9 cellular contexts compared by ENCODE assay signal in the genomic region with DNA sequence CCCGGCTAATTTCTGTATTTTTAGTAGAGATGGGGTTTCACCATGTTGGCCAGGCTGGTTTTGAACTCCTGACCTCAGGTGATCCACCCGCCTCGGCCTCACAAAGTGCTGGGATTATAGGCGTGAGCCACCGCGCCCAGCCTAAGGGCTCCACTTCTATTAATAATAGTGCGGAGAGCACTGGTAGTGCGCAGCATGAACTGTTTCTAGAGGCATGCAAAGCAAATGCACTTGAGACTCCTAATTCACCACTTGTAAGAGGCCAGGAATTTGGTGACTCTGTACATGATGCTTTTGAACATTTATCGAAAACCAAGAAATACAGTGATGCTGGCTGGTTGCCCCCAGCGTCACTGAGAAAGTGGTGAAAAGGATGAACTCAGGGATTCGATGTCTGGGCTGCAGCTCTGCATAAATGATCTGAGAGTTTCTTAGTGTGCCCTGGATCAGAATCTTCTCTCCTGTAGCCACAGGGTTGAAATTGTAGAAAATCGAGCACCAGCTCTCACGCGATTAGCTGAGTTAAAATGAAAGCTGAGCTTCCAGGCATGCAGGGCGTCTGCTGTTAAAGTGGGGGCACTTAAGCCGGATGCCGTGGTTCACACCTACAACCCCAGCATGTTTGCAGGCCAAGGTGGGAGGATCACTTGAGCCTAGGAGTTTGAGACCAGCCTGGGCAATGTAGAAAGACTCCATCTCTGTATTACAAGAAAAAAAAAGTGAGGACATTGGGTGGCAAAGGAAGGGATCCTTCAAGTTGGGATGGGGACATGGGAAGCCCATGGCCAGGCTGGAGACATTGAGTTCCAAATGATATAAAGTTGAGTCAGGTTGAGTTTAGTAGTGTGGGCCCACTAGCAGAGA. TPM values are rescaled to one million over a fixed set of nuclear protein-coding genes. Genes with fewer than 3 reads are reported as not detected.
DNase-seq lines count a peak whose midpoint lies in the region; ATAC-seq and TF ChIP-seq lines count a peak whose summit lies in the region.
"Had no signal": no experiment of that assay in that cellular context is flagged by ENCODE, and none has a peak within 500 bp of the region (broad histone marks: within the 10 kb centered on the region; RNA-seq: fewer than 3 reads in every experiment).

No MANE protein-coding gene starts in this region.

- no peaks in the 10 kb centered on the region for H4K20me1 ChIP-seq in H9 (ENCODE audit: control insufficient read depth, insufficient read depth, insufficient read length)

- H3K27me3 ChIP-seq in H9 (ENCODE audit: insufficient read depth, low read length), result no peaks in the 10 kb centered on the region

- H3K4me1 ChIP-seq in H9 (ENCODE audit: insufficient read depth, low read length), result peaks cover 12% of the 10 kb centered on the region; the same call in 1 of the 2 replicates

- H3K27ac ChIP-seq in H9 (ENCODE audit: insufficient read length, low read depth, low read length), result no peak overlapping the region
- H3K27ac ChIP-seq: PC-9 had no signal

- H3K4me1 Mint-ChIP-seq in H9, result peaks cover 17 to 27% of the 10 kb centered on the region in 2 experiments
- H3K4me1 Mint-ChIP-seq in activated CD8-positive, alpha-beta T cell treated with anti-CD3 and anti-CD28 coated beads, Interleukin-2, amount 10 ng/mL, durations not matched to agents 7 days and 5 days (ENCODE audit: low read depth), result peaks cover 37% of the 10 kb centered on the region
- peaks cover 40 to 45% of the 10 kb centered on the region in 2 donors for H3K4me1 Mint-ChIP-seq in effector memory CD8-positive, alpha-beta T cell (ENCODE audit: low read depth in 2 of 2)
- peaks cover 46% of the 10 kb centered on the region for H3K4me1 Mint-ChIP-seq in stimulated activated memory B cell treated with anti-CD40 and anti-IgM and Interleukin-4, amounts not matched to agents 10 μg/mL and 1 μg/mL and 100 μg/mL, for 72 hours

- H3K18ac ChIP-seq in H9 (ENCODE audit: insufficient read length, low read depth, low read length), result no peak overlapping the region

- H3K9me3 ChIP-seq in H9 (ENCODE audit: control insufficient read depth, low read depth, low read length), result no peaks in the 10 kb centered on the region

- no peaks in the 10 kb centered on the region for H3K23me2 ChIP-seq in H9 (ENCODE audit: insufficient read length, low read depth, low read length, poor library complexity, severe bottlenecking)

- H3T11ph ChIP-seq in H9 (ENCODE audit: low read length), result no peak overlapping the region

- no peak overlapping the region for H2AFZ ChIP-seq in H9 (ENCODE audit: low read length)
- H2AFZ ChIP-seq: PC-9 had no signal

- no peak overlapping the region for H2BK5ac ChIP-seq in H9 (ENCODE audit: insufficient read length, low read length)

- no peak overlapping the region for H3K14ac ChIP-seq in H9 (ENCODE audit: insufficient read depth, low read length)

- no peaks in the 10 kb centered on the region for H3K79me1 ChIP-seq in H9 (ENCODE audit: insufficient read depth, low read depth, low read length, poor library complexity, severe bottlenecking)

- no peaks in the 10 kb centered on the region for H3K27me3 Mint-ChIP-seq in H9 (ENCODE audit: low read depth)
- no peaks in the 10 kb centered on the region for H3K27me3 Mint-ChIP-seq in activated CD8-positive, alpha-beta T cell treated with anti-CD3 and anti-CD28 coated beads, Interleukin-2, amount 10 ng/mL, durations not matched to agents 7 days and 5 days (ENCODE audit: low read depth)
- H3K27me3 Mint-ChIP-seq in effector memory CD8-positive, alpha-beta T cell, result no peaks in the 10 kb centered on the region
- no peaks in the 10 kb centered on the region for H3K27me3 Mint-ChIP-seq in stimulated activated memory B cell treated with anti-CD40 and anti-IgM and Interleukin-4, amounts not matched to agents 10 μg/mL and 1 μg/mL and 100 μg/mL, for 72 hours

- H3K23ac ChIP-seq in H9 (ENCODE audit: insufficient read length, low read depth, low read length), result no peak overlapping the region

- H3K56ac ChIP-seq in H9 (ENCODE audit: insufficient read length, low read depth, low read length), result no peak overlapping the region

- peak; percentile 45 for ATAC-seq in activated CD8-positive, alpha-beta T cell treated with anti-CD3 and anti-CD28 coated beads, Interleukin-2, amount 10 ng/mL, durations not matched to agents 7 days and 5 days
- peak; percentile 73 for ATAC-seq in effector memory CD8-positive, alpha-beta T cell (replicated peaks)
- ATAC-seq in stimulated activated memory B cell treated with anti-CD40 and anti-IgM and Interleukin-4, amounts not matched to agents 10 μg/mL and 1 μg/mL and 100 μg/mL, for 72 hours, result peak; percentile 54
- ATAC-seq in GM18520 (IDR thresholded peaks at IDR 0.05; ENCODE audit: unreplicated experiment) (no peak), HG03460 (IDR thresholded peaks at IDR 0.05; ENCODE audit: unreplicated experiment) (no peak)

- H2AK5ac ChIP-seq in H9 (ENCODE audit: insufficient read length, low read length), result no peak overlapping the region

- no CpG with 5 or more reads among the region's 17 CpGs for WGBS in H9 (ENCODE audit: extremely low coverage, insufficient read length, low lambda C conversion rate)

- no peak overlapping the region for H2BK20ac ChIP-seq in H9 (ENCODE audit: low read depth, low read length, poor library complexity, severe bottlenecking)

- H3K9ac ChIP-seq in H9 (ENCODE audit: extremely low read depth, insufficient read length, low read length), result no peak overlapping the region

- DNase-seq in H9, result no peak
- DNase-seq in activated CD8-positive, alpha-beta T cell treated with anti-CD3 and anti-CD28 coated beads, Interleukin-2, amount 10 ng/mL, durations not matched to agents 7 days and 5 days, result peak; percentile 89
- peak; percentile 69 to 73 (median 70) for DNase-seq in effector memory CD8-positive, alpha-beta T cell
- no peak for DNase-seq in SW480 (ENCODE audit: low spot score)
- DNase-seq: H7, PC-9 had no signal

- no peak overlapping the region for H4K8ac ChIP-seq in H9 (replicated peaks; ENCODE audit: insufficient read length, low read depth, low read length)

- POLR2A ChIA-PET in activated CD8-positive, alpha-beta T cell treated with anti-CD3 and anti-CD28 coated beads, Interleukin-2, amount 10 ng/mL, durations not matched to agents 7 days and 5 days (lab: Charles Lee), result interaction anchor here (1.0 to 4.9 kb wide), 5 partner anchors 12 to 127 kb away, joined by 3 to 38 read pairs (median 3); no protein-coding TSS in a partner anchor

- H2BK120ac ChIP-seq in H9 (ENCODE audit: low read depth, low read length, poor library complexity, severe bottlenecking), result no peak overlapping the region

- no peak overlapping the region for H3K4me2 ChIP-seq in H9 (ENCODE audit: insufficient read depth, insufficient read length, low read length)
- H3K4me2 ChIP-seq: PC-9 had no signal

- H3K9me3 Mint-ChIP-seq in H9, result no peaks in the 10 kb centered on the region
- no peaks in the 10 kb centered on the region for H3K9me3 Mint-ChIP-seq in activated CD8-positive, alpha-beta T cell treated with anti-CD3 and anti-CD28 coated beads, Interleukin-2, amount 10 ng/mL, durations not matched to agents 7 days and 5 days (ENCODE audit: insufficient read depth)
- H3K9me3 Mint-ChIP-seq in effector memory CD8-positive, alpha-beta T cell, result no peaks in the 10 kb centered on the region
- H3K9me3 Mint-ChIP-seq in stimulated activated memory B cell treated with anti-CD40 and anti-IgM and Interleukin-4, amounts not matched to agents 10 μg/mL and 1 μg/mL and 100 μg/mL, for 72 hours, result no peaks in the 10 kb centered on the region

- H3K79me2 ChIP-seq in H9 (ENCODE audit: insufficient read depth, low read length), result no peaks in the 10 kb centered on the region

- no peak overlapping the region for H4K5ac ChIP-seq in H9 (ENCODE audit: insufficient read length, low read depth, low read length)

- no peak overlapping the region for H4K91ac ChIP-seq in H9 (ENCODE audit: insufficient read length, low read depth, low read length)

- H3K4me3 Mint-ChIP-seq in H9, result no peak overlapping the region
- H3K4me3 Mint-ChIP-seq in activated CD8-positive, alpha-beta T cell treated with anti-CD3 and anti-CD28 coated beads, Interleukin-2, amount 10 ng/mL, durations not matched to agents 7 days and 5 days, result peak overlapping the region; percentile 91
- peak overlapping the region in 1 of 2 donors; percentile 98 for H3K4me3 Mint-ChIP-seq in effector memory CD8-positive, alpha-beta T cell
- peak overlapping the region; percentile 87 for H3K4me3 Mint-ChIP-seq in stimulated activated memory B cell treated with anti-CD40 and anti-IgM and Interleukin-4, amounts not matched to agents 10 μg/mL and 1 μg/mL and 100 μg/mL, for 72 hours

- no peak for TF ChIP-seq CTCF in H9 (conservative IDR thresholded peaks at IDR 0.05)

- no peak overlapping the region for H2BK12ac ChIP-seq in H9 (ENCODE audit: insufficient read length, low read depth, low read length)

- H2BK15ac ChIP-seq in H9 (ENCODE audit: low read depth, low read length), result no peak overlapping the region

- H3K4ac ChIP-seq in H9 (ENCODE audit: low read depth, low read length), result no peak overlapping the region

- CTCF ChIA-PET in activated CD8-positive, alpha-beta T cell treated with anti-CD3 and anti-CD28 coated beads, Interleukin-2, amount 10 ng/mL, durations not matched to agents 7 days and 5 days (lab: Charles Lee), result interaction anchor here (0.8 to 1.5 kb wide), 6 partner anchors 8 to 120 kb away, joined by 3 to 5 read pairs (median 4); no protein-coding TSS in a partner anchor

- peak overlapping the region in 2 of 3 experiments; percentile 9 to 36; a peak in 3 of 7 replicates for H3K27ac Mint-ChIP-seq in H9
- peak overlapping the region; percentile 91 for H3K27ac Mint-ChIP-seq in activated CD8-positive, alpha-beta T cell treated with anti-CD3 and anti-CD28 coated beads, Interleukin-2, amount 10 ng/mL, durations not matched to agents 7 days and 5 days
- H3K27ac Mint-ChIP-seq in effector memory CD8-positive, alpha-beta T cell, result peak overlapping the region; percentile 90 to 94
- H3K27ac Mint-ChIP-seq in stimulated activated memory B cell treated with anti-CD40 and anti-IgM and Interleukin-4, amounts not matched to agents 10 μg/mL and 1 μg/mL and 100 μg/mL, for 72 hours, result peak overlapping the region; percentile 90

- peaks cover 17 to 25% (median 17%) of the 10 kb centered on the region in 3 experiments for H3K36me3 Mint-ChIP-seq in H9 (ENCODE audit: insufficient read depth in 1 of 3, low read depth in 3 of 3)
- peaks cover 38% of the 10 kb centered on the region for H3K36me3 Mint-ChIP-seq in activated CD8-positive, alpha-beta T cell treated with anti-CD3 and anti-CD28 coated beads, Interleukin-2, amount 10 ng/mL, durations not matched to agents 7 days and 5 days (ENCODE audit: low read depth)
- H3K36me3 Mint-ChIP-seq in effector memory CD8-positive, alpha-beta T cell (ENCODE audit: insufficient read depth), result peaks cover 34% of the 10 kb centered on the region
- H3K36me3 Mint-ChIP-seq in stimulated activated memory B cell treated with anti-CD40 and anti-IgM and Interleukin-4, amounts not matched to agents 10 μg/mL and 1 μg/mL and 100 μg/mL, for 72 hours, result peaks cover 11% of the 10 kb centered on the region

RNA-seq across cellular contexts. Expression of a gene that starts 4.8 kb away (rescaled TPM):
- 32.5 and 34.3 TPM in 2 replicates for total RNA-seq in H9 (2021)
- total RNA-seq in activated CD8-positive, alpha-beta T cell treated with anti-CD3 and anti-CD28 coated beads, Interleukin-2, amount 10 ng/mL, durations not matched to agents 7 days and 5 days, result 100 to 1,000 TPM; 438 to 455 TPM

RNA-seq across cellular contexts. Expression of a gene that starts 45.2 kb away (rescaled TPM):
- total RNA-seq in H9 (2021), result 24.0 and 26.5 TPM in 2 replicates
- total RNA-seq in activated CD8-positive, alpha-beta T cell treated with anti-CD3 and anti-CD28 coated beads, Interleukin-2, amount 10 ng/mL, durations not matched to agents 7 days and 5 days, result 1 to 10 TPM; 1.4 to 1.6 TPM

RNA-seq across cellular contexts. Expression of a gene that starts 45.3 kb away (rescaled TPM):
- total RNA-seq in H9 (2021), result 19.8 and 21.6 TPM in 2 replicates
- total RNA-seq in activated CD8-positive, alpha-beta T cell treated with anti-CD3 and anti-CD28 coated beads, Interleukin-2, amount 10 ng/mL, durations not matched to agents 7 days and 5 days, result 1 to 10 TPM; 6.9 to 8.2 TPM

Comparison
In these comparisons a context has a peak if more than half of its experiments do, and no peak if none do; other contexts are left out.
1. DNase-seq: peak in activated CD8-positive, alpha-beta T cell treated with anti-CD3 and anti-CD28 coated beads, Interleukin-2, amount 10 ng/mL, durations not matched to agents 7 days and 5 days (single experiment) and effector memory CD8-positive, alpha-beta T cell (3 of 3); none in H9 (single experiment) and SW480 (single experiment).
2. H3K27ac Mint-ChIP-seq: peak in every context shown above with its lines; median percentile 92 in effector memory CD8-positive, alpha-beta T cell; 91 in activated CD8-positive, alpha-beta T cell treated with anti-CD3 and anti-CD28 coated beads, Interleukin-2, amount 10 ng/mL, durations not matched to agents 7 days and 5 days; 90 in stimulated activated memory B cell treated with anti-CD40 and anti-IgM and Interleukin-4, amounts not matched to agents 10 μg/mL and 1 μg/mL and 100 μg/mL, for 72 hours; 22 in H9.
3. H3K4me3 Mint-ChIP-seq: peak in activated CD8-positive, alpha-beta T cell treated with anti-CD3 and anti-CD28 coated beads, Interleukin-2, amount 10 ng/mL, durations not matched to agents 7 days and 5 days (single experiment) and stimulated activated memory B cell treated with anti-CD40 and anti-IgM and Interleukin-4, amounts not matched to agents 10 μg/mL and 1 μg/mL and 100 μg/mL, for 72 hours (single experiment); none in H9 (0 of 2).
4. ATAC-seq: peak in activated CD8-positive, alpha-beta T cell treated with anti-CD3 and anti-CD28 coated beads, Interleukin-2, amount 10 ng/mL, durations not matched to agents 7 days and 5 days (single experiment), effector memory CD8-positive, alpha-beta T cell (single experiment) and stimulated activated memory B cell treated with anti-CD40 and anti-IgM and Interleukin-4, amounts not matched to agents 10 μg/mL and 1 μg/mL and 100 μg/mL, for 72 hours (single experiment); none in GM18520 (single experiment) and HG03460 (single experiment).
5. RNA of a gene that starts 4.8 kb away (total RNA-seq): 438 to 455 TPM in activated CD8-positive, alpha-beta T cell treated with anti-CD3 and anti-CD28 coated beads, Interleukin-2, amount 10 ng/mL, durations not matched to agents 7 days and 5 days; 32.5 to 34.3 TPM in H9; every median in the first group is over 10 times any median in the second.